7 cellular contexts compared by ENCODE assay signal in genomic region chrX:119981286-119982070, GRCh38. TPM values are rescaled to one million over a fixed set of nuclear protein-coding genes. Genes with fewer than 3 reads are reported as not detected.
DNase-seq lines count a peak whose midpoint lies in the region; ATAC-seq, FAIRE-seq and TF ChIP-seq lines count a peak whose summit lies in the region.

No MANE protein-coding gene starts in this region.

- H3K4me1 Mint-ChIP-seq in HFFc6 (ENCODE audit: low read depth) = no peaks in the 10 kb centered on the region

- peak; percentile 22 for DNase-seq in EL
- no peak for DNase-seq in HFFc6
- peak; percentile 64 for DNase-seq in RKO (ENCODE audit: low spot score)
- DNase-seq in foreskin melanocyte = peak; percentile 26
- DNase-seq in 8988T = no peak
- no peak for DNase-seq in frontal cortex (ENCODE audit: low spot score in 2 of 2)

- no peaks in the 10 kb centered on the region; the same call in 1 of the 2 replicates for H3K27me3 Mint-ChIP-seq in HFFc6 (ENCODE audit: insufficient read depth)

- no peaks in the 10 kb centered on the region for H3K36me3 Mint-ChIP-seq in HFFc6 (ENCODE audit: low read depth)

- H3K27ac Mint-ChIP-seq in HFFc6 = no peak overlapping the region

- peak; percentile 69 for TF ChIP-seq CTCF in HFFc6 (IDR thresholded peaks at IDR 0.05)

- H3K9me3 Mint-ChIP-seq in HFFc6 = no peaks in the 10 kb centered on the region

- no peak for FAIRE-seq in frontal cortex (lab: Jason Lieb, UNC)

- H3K4me3 Mint-ChIP-seq in HFFc6 = no peak overlapping the region

- ATAC-seq in HG02610 (IDR thresholded peaks at IDR 0.05; ENCODE audit: unreplicated experiment) = no peak

RNA-seq across cellular contexts. Expression of gene NKAP, which starts 37.9 kb away (rescaled TPM):
- 1 to 10 TPM; 5.7 to 7.5 (median 6.7) TPM for total RNA-seq in HFFc6 (2021; fragmentation: NEBNext Ultra II Directional; extraction: Animal tissue kit (Norgen Biotek cat#: 25700))
- total RNA-seq in frontal cortex = 8.6 TPM

Comparison
In these comparisons a context has a peak if more than half of its experiments do, and no peak if none do; other contexts are left out.
1. DNase-seq: peak in EL (single experiment), RKO (single experiment) and foreskin melanocyte (single experiment); none in HFFc6 (single experiment), 8988T (single experiment) and frontal cortex (0 of 2).